31 cellular contexts compared by ENCODE assay signal in the genomic region with DNA sequence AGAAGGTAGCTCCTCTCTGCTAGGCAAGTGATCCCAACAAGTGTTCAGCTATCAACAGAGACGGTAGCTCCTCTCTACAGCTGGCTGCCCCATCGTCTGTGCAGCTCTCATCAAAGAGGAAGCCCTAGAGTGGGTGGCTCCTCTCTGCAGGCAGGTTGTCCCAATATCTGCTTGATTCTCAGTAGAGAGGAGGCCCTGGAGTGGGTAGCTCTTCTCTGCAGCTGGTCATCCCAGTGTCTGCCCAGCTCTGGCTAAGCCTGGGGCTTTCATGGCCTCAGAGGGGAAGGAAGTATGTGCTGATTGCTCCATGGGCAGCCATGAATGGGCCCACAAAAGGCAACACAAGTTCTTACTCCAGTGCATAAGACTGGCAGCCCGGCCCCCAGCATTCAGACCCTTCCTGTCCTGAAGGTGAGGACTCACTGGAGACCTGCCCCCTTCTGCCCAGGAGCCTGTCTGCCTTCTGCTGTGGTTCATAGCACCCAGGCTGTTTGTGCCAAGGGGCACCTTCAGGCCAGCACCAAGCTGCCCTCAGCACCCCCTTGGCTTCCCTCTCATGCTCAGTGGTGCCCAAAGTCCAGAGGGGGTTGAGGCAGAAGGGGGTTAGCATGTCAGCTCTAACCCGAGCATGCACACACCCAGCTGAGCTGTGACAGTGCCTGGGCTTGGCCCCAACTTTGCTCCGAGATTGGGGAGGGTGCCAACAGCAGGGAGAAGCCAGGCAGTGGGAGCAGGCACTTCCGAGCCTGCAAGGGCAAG. TPM values are rescaled to one million over a fixed set of nuclear protein-coding genes. Genes with fewer than 3 reads are reported as not detected.
"Had no signal": no experiment of that assay in that cellular context is flagged by ENCODE, and none has a peak within 500 bp of the region (broad histone marks: within the 10 kb centered on the region; RNA-seq: fewer than 3 reads in every experiment).

No MANE protein-coding gene starts in this region.

- H3K27me3 ChIP-seq: brain microvascular endothelial cell, esophagus muscularis mucosa, foreskin keratinocyte, gastrocnemius medialis had no signal

- H3K36me3 ChIP-seq: brain microvascular endothelial cell, gastrocnemius medialis, WERI-Rb-1 had no signal

- H3K27ac ChIP-seq: brain microvascular endothelial cell, coronary artery, dorsolateral prefrontal cortex, esophagus muscularis mucosa, foreskin keratinocyte, gastrocnemius medialis, WERI-Rb-1 had no signal

- H3K9me3 ChIP-seq: esophagus muscularis mucosa, gastrocnemius medialis had no signal

- DNase-seq: activated B cell treated with CpG ODN at 0.5 μM for 24 hours; activated CD4-positive, alpha-beta T cell treated with anti-CD3 and anti-CD28 coated beads for 48 hours; activated CD4-positive, alpha-beta T cell treated with anti-CD3 and anti-CD28 coated beads, Interleukin-2, amount 50 U/mL, for 1 hour; activated CD4-positive, alpha-beta T cell treated with anti-CD3 and anti-CD28 coated beads, Interleukin-2, amount 50 U/mL, for 48 hours; activated CD8-positive, alpha-beta memory T cell treated with anti-CD3 and anti-CD28 coated beads for 24 hours; activated CD8-positive, alpha-beta T cell treated with anti-CD3 and anti-CD28 coated beads for 36 hours; activated effector memory CD4-positive, alpha-beta T cell treated with Interleukin-2 at 50 U/mL for 16 hours; activated gamma-delta T cell treated with Interleukin-2 at 50 U/mL for 16 hours; activated naive CD4-positive, alpha-beta T cell treated with anti-CD3 and anti-CD28 coated beads, Interleukin-2, amount 50 U/mL, for 16 hours; activated naive CD4-positive, alpha-beta T cell treated with Interleukin-2 at 50 U/mL for 16 hours; activated T-cell treated with anti-CD3 and anti-CD28 coated beads, Interleukin-2, amount 50 U/mL, for 4 hours; amniotic stem cell; anterior cingulate cortex; brain microvascular endothelial cell; dorsolateral prefrontal cortex; effector memory CD4-positive, alpha-beta T cell; erythroblast; foreskin keratinocyte; gastrocnemius medialis; T-helper 1 cell; T-helper 17 cell; T1000; WERI-Rb-1 had no signal

- H3K4me1 Mint-ChIP-seq: activated B cell treated with CpG ODN at 0.5 μM for 24 hours; activated T-helper 17 cell treated with anti-CD3 and anti-CD28 coated beads, Interleukin-2, amount 50 U/mL, for 72 hours; central memory CD8-positive, alpha-beta T cell; T-helper 17 cell had no signal

- H3K9me3 Mint-ChIP-seq: activated B cell treated with CpG ODN at 0.5 μM for 24 hours; activated CD8-positive, alpha-beta T cell treated with anti-CD3 and anti-CD28 coated beads for 36 hours; activated T-cell treated with anti-CD3 and anti-CD28 coated beads, Interleukin-2, amount 50 U/mL, for 4 hours; activated T-helper 17 cell treated with anti-CD3 and anti-CD28 coated beads, Interleukin-2, amount 50 U/mL, for 72 hours; central memory CD8-positive, alpha-beta T cell; dendritic cell treated with granulocyte-macrophage colony-stimulating factor and Interleukin-4, amounts not matched to agents 40 ng/mL and 50 ng/mL, for 4 days; T-helper 2 cell treated with Interferon-gamma antibody and Interleukin-4, amounts not matched to agents 5 μg/mL and 100 μg/mL, for 36 hours had no signal

- H3K27ac Mint-ChIP-seq: activated B cell treated with CpG ODN at 0.5 μM for 24 hours; activated CD8-positive, alpha-beta T cell treated with anti-CD3 and anti-CD28 coated beads for 36 hours; activated naive CD8-positive, alpha-beta T cell; activated T-helper 17 cell treated with anti-CD3 and anti-CD28 coated beads, Interleukin-2, amount 50 U/mL, for 72 hours; dendritic cell treated with granulocyte-macrophage colony-stimulating factor and Interleukin-4, amounts not matched to agents 40 ng/mL and 50 ng/mL, for 4 days; T-helper 17 cell; T-helper 2 cell treated with Interferon-gamma antibody and Interleukin-4, amounts not matched to agents 5 μg/mL and 100 μg/mL, for 36 hours had no signal

- H3K4me3 Mint-ChIP-seq: activated B cell treated with CpG ODN at 0.5 μM for 24 hours; activated CD8-positive, alpha-beta T cell treated with anti-CD3 and anti-CD28 coated beads for 36 hours; activated naive CD8-positive, alpha-beta T cell; activated T-cell treated with anti-CD3 and anti-CD28 coated beads, Interleukin-2, amount 50 U/mL, for 4 hours; activated T-helper 17 cell treated with anti-CD3 and anti-CD28 coated beads, Interleukin-2, amount 50 U/mL, for 72 hours; central memory CD8-positive, alpha-beta T cell; dendritic cell treated with granulocyte-macrophage colony-stimulating factor and Interleukin-4, amounts not matched to agents 40 ng/mL and 50 ng/mL, for 4 days; T-helper 17 cell; T-helper 2 cell treated with Interferon-gamma antibody and Interleukin-4, amounts not matched to agents 5 μg/mL and 100 μg/mL, for 36 hours had no signal

- H3K4me3 ChIP-seq: coronary artery, dorsolateral prefrontal cortex, esophagus muscularis mucosa, gastrocnemius medialis had no signal

- H3K27me3 Mint-ChIP-seq: activated T-helper 17 cell treated with anti-CD3 and anti-CD28 coated beads, Interleukin-2, amount 50 U/mL, for 72 hours; dendritic cell treated with granulocyte-macrophage colony-stimulating factor and Interleukin-4, amounts not matched to agents 40 ng/mL and 50 ng/mL, for 4 days had no signal

- H3K4me1 ChIP-seq: esophagus muscularis mucosa, foreskin keratinocyte, gastrocnemius medialis had no signal

- ATAC-seq: activated CD4-positive, CD25-positive, alpha-beta regulatory T cell treated with anti-CD3 and anti-CD28 coated beads, Interleukin-2, amount 50 U/mL, for 24 hours; activated CD8-positive, alpha-beta T cell treated with anti-CD3 and anti-CD28 coated beads for 36 hours; activated T-cell treated with anti-CD3 and anti-CD28 coated beads, Interleukin-2, amount 50 U/mL, for 4 hours; activated T-helper 17 cell treated with anti-CD3 and anti-CD28 coated beads, Interleukin-2, amount 50 U/mL, for 72 hours; foreskin keratinocyte; gastrocnemius medialis; T-helper 17 cell had no signal

RNA-seq across cellular contexts. Expression of a gene that starts 48.9 kb away (rescaled TPM):
- total RNA-seq: activated CD8-positive, alpha-beta T cell treated with anti-CD3 and anti-CD28 coated beads for 36 hours; activated T-cell treated with anti-CD3 and anti-CD28 coated beads, Interleukin-2, amount 50 U/mL, for 4 hours; T-helper 17 cell had no signal
